In genomic region chr6:30912746-30913520, GRCh38 we compare ENCODE assay signal across 12 cellular contexts. TPM values are rescaled to one million over a fixed set of nuclear protein-coding genes. Genes with fewer than 3 reads are reported as not detected.
DNase-seq lines count a peak whose midpoint lies in the region; ATAC-seq, FAIRE-seq and TF ChIP-seq lines count a peak whose summit lies in the region.
"Had no signal": no experiment of that assay in that cellular context is flagged by ENCODE, and none has a peak within 500 bp of the region (broad histone marks: within the 10 kb centered on the region; RNA-seq: fewer than 3 reads in every experiment).

No MANE protein-coding gene starts in this region.

- H3K9me3 ChIP-seq in CD4-positive, alpha-beta T cell (ENCODE audit: control insufficient read depth, low read length), result no peaks in the 10 kb centered on the region
- H3K9me3 ChIP-seq in Peyer's patch (no peaks in the 10 kb centered on the region), esophagus muscularis mucosa (no peaks in the 10 kb centered on the region), pancreas (no peaks in the 10 kb centered on the region)
- H3K9me3 ChIP-seq: mucosa of descending colon, SJSA1 had no signal

- no peak for TF ChIP-seq EP300 in esophagus muscularis mucosa (IDR thresholded peaks at IDR 0.05)

- peaks cover 34% of the 10 kb centered on the region for H3K4me1 Mint-ChIP-seq in CD4-positive, alpha-beta T cell (ENCODE audit: low read depth)

- H3K36me3 Mint-ChIP-seq in CD4-positive, alpha-beta T cell (ENCODE audit: low read depth), result peaks cover 64% of the 10 kb centered on the region

- H3K27ac ChIP-seq in CD4-positive, alpha-beta T cell (ENCODE audit: low read depth, low read length), result no peak overlapping the region
- H3K27ac ChIP-seq in Peyer's patch (peak overlapping the region; percentile 69 to 94 (median 90)), esophagus muscularis mucosa (replicated peaks in 1 of 4) (peak overlapping the region; percentile 85 to 97 (median 90)), pancreas (peak overlapping the region; percentile 72 to 94 (median 87))
- H3K27ac ChIP-seq: SJSA1 had no signal

- H3K4me3 Mint-ChIP-seq in CD4-positive, alpha-beta T cell, result peak overlapping the region; percentile 96

- DNase-seq in CD4-positive, alpha-beta T cell, result no peak
- DNase-seq in Peyer's patch (no peak), esophagus muscularis mucosa (ENCODE audit: extremely low spot score) (no peak), pancreas (no peak), A172 (ENCODE audit: low spot score) (no peak), OCI-M2 (lab: John Stamatoyannopoulos, UW; ENCODE audit: unreplicated experiment) (no peak), cerebellar nuclear complex (lab: John Stamatoyannopoulos, UW) (no peak)
- DNase-seq: NCI-H1092 treated with DMSO at 0.1 percent for 48 hours had no signal

- H3K27me3 Mint-ChIP-seq in CD4-positive, alpha-beta T cell, result no peaks in the 10 kb centered on the region

- TF ChIP-seq CTCF in CD4-positive, alpha-beta T cell (IDR thresholded peaks at IDR 0.05), result no peak
- TF ChIP-seq CTCF in Peyer's patch (IDR thresholded peaks at IDR 0.05) (no peak), esophagus muscularis mucosa (IDR thresholded peaks at IDR 0.05) (no peak), pancreas (IDR thresholded peaks at IDR 0.05) (no peak)

- no peaks in the 10 kb centered on the region for H3K27me3 ChIP-seq in CD4-positive, alpha-beta T cell (ENCODE audit: control insufficient read depth, insufficient read depth, low read length)
- H3K27me3 ChIP-seq in Peyer's patch (no peaks in the 10 kb centered on the region), esophagus muscularis mucosa (no peaks in the 10 kb centered on the region), pancreas (no peaks in the 10 kb centered on the region)
- H3K27me3 ChIP-seq: SJSA1 had no signal

- peaks cover 3 to 28% (median 14%) of the 10 kb centered on the region in 4 donors for H3K4me1 ChIP-seq in Peyer's patch
- peaks cover 26 to 42% (median 38%) of the 10 kb centered on the region in 4 donors for H3K4me1 ChIP-seq in esophagus muscularis mucosa
- H3K4me1 ChIP-seq in pancreas, result peaks cover 5 to 23% (median 16%) of the 10 kb centered on the region in 3 donors

- TF ChIP-seq POLR2A in Peyer's patch (IDR thresholded peaks at IDR 0.05), result no peak
- no peak for TF ChIP-seq POLR2A in esophagus muscularis mucosa (IDR thresholded peaks at IDR 0.05; ENCODE audit: low read depth)

- POLR2A ChIA-PET in CD4-positive, alpha-beta T cell (lab: Charles Lee), result interaction anchor here (1.0 to 1.9 kb wide), 6 partner anchors 12 to 587 kb away, joined by 3 to 11 read pairs (median 5); no protein-coding TSS in a partner anchor

- no peak for ATAC-seq in CD4-positive, alpha-beta T cell (ENCODE audit: poor library complexity)
- ATAC-seq in pancreas (no peak), HG02678 (IDR thresholded peaks at IDR 0.05; ENCODE audit: unreplicated experiment) (no peak)

- 79% methylated on average over 8 of the region's 8 CpGs for WGBS in esophagus muscularis mucosa
- WGBS in pancreas, 2 donors, result 76 to 82% methylated on average over 8 of the region's 8 CpGs

- CTCF ChIA-PET in CD4-positive, alpha-beta T cell (lab: Charles Lee), result interaction anchor here (0.9 to 2.9 kb wide), 4 partner anchors 85 to 175 kb away, joined by 4 to 13 read pairs (median 7); no protein-coding TSS in a partner anchor

- no peak for FAIRE-seq in pancreas (lab: Jason Lieb, UNC)

- peaks cover 0 to 22% (median 0%) of the 10 kb centered on the region in 3 donors for H3K36me3 ChIP-seq in Peyer's patch
- H3K36me3 ChIP-seq in esophagus muscularis mucosa, result peaks cover 9 to 52% (median 43%) of the 10 kb centered on the region in 4 donors
- peaks cover 0 to 15% (median 5%) of the 10 kb centered on the region in 3 donors for H3K36me3 ChIP-seq in pancreas

- H3K9me3 Mint-ChIP-seq in CD4-positive, alpha-beta T cell, result no peaks in the 10 kb centered on the region

- H3K4me3 ChIP-seq in Peyer's patch (peak overlapping the region in 1 of 4 donors; percentile 73), esophagus muscularis mucosa (peak overlapping the region in 1 of 4 donors; percentile 68), pancreas (peak overlapping the region in 1 of 4 donors; percentile 55)

- H3K27ac Mint-ChIP-seq in CD4-positive, alpha-beta T cell, result peak overlapping the region; percentile 59

- intact Hi-C loops in CD4-positive, alpha-beta T cell (cut with DNase I, micrococcal nuclease), result loop anchor here in 1 of 2 experiments (10.0 kb wide), 1 partner anchor 588 kb away; the partner anchor contains the start of gene TRIM39
- intact Hi-C loops in esophagus muscularis mucosa (cut with DNase I) (loop anchor here (5.0 kb wide), 1 partner anchor 174 kb away; no protein-coding TSS in a partner anchor), pancreas (cut with DNase I) (loop anchor here in 2 of 3 donors (10.0 kb wide), 2 partner anchors 78 to 162 kb away; no protein-coding TSS in a partner anchor)

RNA-seq across cellular contexts. Expression of gene VARS2, which starts 1.1 kb away (rescaled TPM):
- 10 to 100 TPM; 19.3 to 21.7 TPM for total RNA-seq in CD4-positive, alpha-beta T cell
- total RNA-seq in Peyer's patch, result 10 to 100 TPM; 24.2 to 40.0 (median 31.1) TPM
- total RNA-seq in esophagus muscularis mucosa, result 10 to 100 TPM in 3 of 4 donors, 1 to 10 TPM in 1; 6.6 to 16.9 (median 12.6) TPM
- total RNA-seq in pancreas, result 10 to 100 TPM; 11.3 to 25.8 (median 17.1) TPM
- polyA plus RNA-seq in pancreas, result 10 to 100 TPM; 40.4 to 40.6 TPM
- total RNA-seq in A172 (2014; rRNA removed; shearing (Covaris generic)), result 25.2 and 28.2 TPM in 2 replicates

RNA-seq across cellular contexts. Expression of gene GTF2H4, which starts 4.9 kb away (rescaled TPM):
- 10 to 100 TPM in 1 of 2 experiments, 1 to 10 TPM in 1; 7.7 to 10.7 TPM for total RNA-seq in CD4-positive, alpha-beta T cell
- total RNA-seq in Peyer's patch, result 10 to 100 TPM; 10.7 to 21.3 (median 17.0) TPM
- total RNA-seq in esophagus muscularis mucosa, result 10 to 100 TPM in 1 of 4 donors, 1 to 10 TPM in 3; 6.3 to 15.4 (median 8.2) TPM
- 10 to 100 TPM in 5 of 6 donors, 1 to 10 TPM in 1; 9.4 to 23.2 (median 13.0) TPM for total RNA-seq in pancreas
- polyA plus RNA-seq in pancreas, result 10 to 100 TPM; 34.6 to 45.8 TPM
- total RNA-seq in A172 (2014; rRNA removed; shearing (Covaris generic)), result 8.9 and 24.9 TPM in 2 replicates

RNA-seq across cellular contexts. Expression of gene SFTA2, which starts 19.0 kb away (rescaled TPM):
- total RNA-seq in CD4-positive, alpha-beta T cell, result not detected
- total RNA-seq in Peyer's patch (not detected), esophagus muscularis mucosa (1 to 10 TPM in 1 of 4 donors, not detected in 3; 1.1 TPM), pancreas (1 to 10 TPM in 5 of 6 donors, under 1 TPM in 1; 0.83 to 6.6 (median 2.1) TPM)
- 10 to 100 TPM; 14.4 to 22.9 TPM for polyA plus RNA-seq in pancreas
- total RNA-seq in A172 (2014; rRNA removed; shearing (Covaris generic)), result not detected in 2 replicates
- total RNA-seq: Daoy, mucosa of descending colon, SJSA1 had no signal

RNA-seq across cellular contexts. Expression of gene MUCL3, which starts 27.8 kb away (rescaled TPM):
- total RNA-seq in CD4-positive, alpha-beta T cell, result not detected
- total RNA-seq in Peyer's patch (under 1 TPM in 1 of 4 donors, not detected in 3; 0.18 TPM), esophagus muscularis mucosa (not detected), pancreas (1 to 10 TPM in 1 of 6 donors, under 1 TPM in 1, not detected in 4; 0.09 to 5.6 TPM)
- 1 to 10 TPM in 1 of 2 donors, under 1 TPM in 1; 0.04 to 1.2 TPM for polyA plus RNA-seq in pancreas
- 0.43 TPM in 1 of 2 replicates, not detected in the other for total RNA-seq in A172 (2014; rRNA removed; shearing (Covaris generic))
- total RNA-seq: Daoy, SJSA1 had no signal

RNA-seq across cellular contexts. Expression of gene DDR1, which starts 28.6 kb away (rescaled TPM):
- total RNA-seq in CD4-positive, alpha-beta T cell, result 1 to 10 TPM; 6.5 to 6.6 TPM
- total RNA-seq in Peyer's patch (100 to 1,000 TPM in 3 of 4 donors, 10 to 100 TPM in 1; 70.1 to 166 (median 143) TPM), esophagus muscularis mucosa (10 to 100 TPM; 10.4 to 37.9 (median 23.3) TPM), pancreas (100 to 1,000 TPM in 4 of 6 donors, 10 to 100 TPM in 2; 92.7 to 160 (median 118) TPM)
- 100 to 1,000 TPM; 103 to 149 TPM for polyA plus RNA-seq in pancreas
- total RNA-seq in A172 (2014; rRNA removed; shearing (Covaris generic)), result 39.0 and 50.9 TPM in 2 replicates
